ENCODE assay signal across 8 cellular contexts in genomic region chr16:10362077-10362863, GRCh38. TPM values are rescaled to one million over a fixed set of nuclear protein-coding genes. Genes with fewer than 3 reads are reported as not detected.
DNase-seq lines count a peak whose midpoint lies in the region; ATAC-seq and TF ChIP-seq lines count a peak whose summit lies in the region.

No MANE protein-coding gene starts in this region.

- H3K9me3 Mint-ChIP-seq in chondrocyte (ENCODE audit: low read depth): no peaks in the 10 kb centered on the region

- H3K4me1 Mint-ChIP-seq in chondrocyte (ENCODE audit: low read depth): no peaks in the 10 kb centered on the region

- H3K4me3 Mint-ChIP-seq in chondrocyte (ENCODE audit: unreplicated experiment): no peak overlapping the region

- H3K9me2 ChIP-seq in SU-DHL-6 (replicated peaks; ENCODE audit: insufficient read depth, low read length): no peaks in the 10 kb centered on the region

- H3F3A ChIP-seq in SU-DHL-6 (ENCODE audit: insufficient read depth): no peaks in the 10 kb centered on the region

- WGBS in gastroesophageal sphincter (ENCODE audit: low coverage in 1 of 2), 2 donors: 52 to 66% methylated on average over 3 to 9 of the region's 9 CpGs

- no peak overlapping the region for H3K9ac ChIP-seq in SU-DHL-6 (ENCODE audit: low read length)

- ATAC-seq in HG03378 (IDR thresholded peaks at IDR 0.05; ENCODE audit: unreplicated experiment) (peak; percentile 60), GM21717 (IDR thresholded peaks at IDR 0.05; ENCODE audit: unreplicated experiment) (no peak), gastroesophageal sphincter (no peak)

- DNase-seq in CMK (ENCODE audit: low read depth) (peak; percentile 90), foreskin melanocyte (peak; percentile 13), chondrocyte (ENCODE audit: low spot score) (no peak), substantia nigra (lab: John Stamatoyannopoulos, UW) (no peak)

- H3K27ac ChIP-seq in SU-DHL-6 (ENCODE audit: low read depth, low read length) (no peak overlapping the region), gastroesophageal sphincter (no peak overlapping the region), substantia nigra (ENCODE audit: low read depth, low read length, poor library complexity, severe bottlenecking) (no peak overlapping the region)

- no peaks in the 10 kb centered on the region for H4K20me1 ChIP-seq in SU-DHL-6 (ENCODE audit: low read depth, low read length)

- no peak overlapping the region for H3K4me3 ChIP-seq in SU-DHL-6 (ENCODE audit: insufficient read depth, low read length, poor library complexity, severe bottlenecking)
- H3K4me3 ChIP-seq in gastroesophageal sphincter: no peak overlapping the region

- H3K27me3 Mint-ChIP-seq in chondrocyte (ENCODE audit: low read depth): peaks cover 2% of the 10 kb centered on the region

- H3K36me3 ChIP-seq in SU-DHL-6 (ENCODE audit: low read length): no peaks in the 10 kb centered on the region
- no peaks in the 10 kb centered on the region for H3K36me3 ChIP-seq in gastroesophageal sphincter

- H2AFZ ChIP-seq in SU-DHL-6 (ENCODE audit: low read depth, low read length, severe bottlenecking): no peak overlapping the region

- no peaks in the 10 kb centered on the region for H3K36me3 Mint-ChIP-seq in chondrocyte (ENCODE audit: low read depth)

- no peaks in the 10 kb centered on the region for H3K4me1 ChIP-seq in gastroesophageal sphincter

- H3K27me3 ChIP-seq in SU-DHL-6 (ENCODE audit: low read length): no peaks in the 10 kb centered on the region
- H3K27me3 ChIP-seq in gastroesophageal sphincter: peaks cover 28% of the 10 kb centered on the region

- no peaks in the 10 kb centered on the region for H3K79me2 ChIP-seq in SU-DHL-6 (ENCODE audit: insufficient read depth, low read length)

- peak overlapping the region; percentile 22 for H3K4me2 ChIP-seq in SU-DHL-6 (ENCODE audit: low read depth, low read length, poor library complexity, severe bottlenecking)

- 0 out of 2 replicates have a peak, but pooled peaks cover under 1% of the 10 kb centered on the region for H3K9me3 ChIP-seq in SU-DHL-6 (ENCODE audit: insufficient read depth, low read length)
- H3K9me3 ChIP-seq in gastroesophageal sphincter: no peaks in the 10 kb centered on the region

- no peak for TF ChIP-seq CTCF in SU-DHL-6 (IDR thresholded peaks at IDR 0.05; ENCODE audit: insufficient read depth, low read length, poor library complexity, severe bottlenecking)
- TF ChIP-seq CTCF in gastroesophageal sphincter (IDR thresholded peaks at IDR 0.05): no peak
- TF ChIP-seq CTCF in chondrocyte (IDR thresholded peaks at IDR 0.05): no peak

- H3K27ac Mint-ChIP-seq in chondrocyte (ENCODE audit: unreplicated experiment): no peak overlapping the region

- TF ChIP-seq POLR2A in gastroesophageal sphincter (IDR thresholded peaks at IDR 0.05): no peak

- no peak for TF ChIP-seq EP300 in gastroesophageal sphincter (IDR thresholded peaks at IDR 0.05)

RNA-seq across cellular contexts. Expression of gene ATF7IP2, which starts 23.6 kb away (rescaled TPM):
- 10 to 100 TPM in 1 of 4 donors, 1 to 10 TPM in 3; 4.6 to 11.2 (median 7.2) TPM for total RNA-seq in gastroesophageal sphincter
- 4.8 to 9.5 TPM (median 7.5 TPM) in 3 replicates for total RNA-seq in chondrocyte

Comparison
In these comparisons a context has a peak if more than half of its experiments do, and no peak if none do; other contexts are left out.
1. DNase-seq: peak in CMK (single experiment) and foreskin melanocyte (single experiment); none in chondrocyte (single experiment) and substantia nigra (0 of 49).